In the genomic region with DNA sequence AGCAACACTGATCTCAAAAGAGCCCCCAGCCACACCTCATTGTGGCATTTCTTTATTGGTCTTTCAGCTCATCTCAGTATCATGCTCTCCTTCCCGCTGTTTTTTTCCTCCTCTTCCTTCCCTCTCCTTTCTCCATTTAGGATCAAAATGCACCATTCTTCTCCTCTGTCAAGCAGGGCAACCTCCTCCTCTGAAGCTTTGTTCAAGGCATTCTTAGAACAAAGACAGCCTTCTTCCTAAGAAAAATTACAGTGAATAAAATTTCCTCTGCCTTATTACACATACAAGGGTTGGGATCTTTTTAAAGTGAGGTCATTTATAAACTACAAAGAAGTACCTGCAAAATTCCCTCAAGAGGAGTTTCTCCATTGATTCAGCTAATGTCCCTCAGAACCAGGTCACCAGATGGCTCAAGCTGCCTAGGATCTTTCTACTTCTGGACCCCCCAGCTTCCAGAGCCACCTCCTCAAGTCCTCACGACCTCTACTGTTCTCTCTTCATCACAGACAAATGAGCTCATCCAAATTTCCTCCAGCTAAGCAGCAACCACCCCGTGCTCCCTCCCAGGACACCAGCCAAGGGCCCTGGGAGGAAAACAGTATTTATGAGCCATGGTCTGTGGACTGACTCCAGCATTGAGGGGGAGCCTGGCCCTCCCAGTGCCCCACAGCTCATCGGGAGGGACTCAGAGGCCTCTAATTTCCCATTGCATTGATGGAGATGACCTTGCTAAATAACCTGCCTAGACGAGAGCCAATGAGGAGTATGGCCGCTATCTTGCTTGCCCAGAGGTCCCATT, we compare ENCODE assay signal across 1 cellular context.
A peak's percentile ranks its signal among the peaks of the same experiment; 100 is the strongest.
TF ChIP-seq lines count a peak whose summit lies in the region.

No MANE protein-coding gene starts in this region.

TF ChIP-seq in HEK293, 187 proteins besides CTCF, POLR2A, EP300 and RAD21 (continued from another document):
- TF ChIP-seq GLIS1 (tag by site-specific recombination; IDR thresholded peaks at IDR 0.05) (peak; percentile 62), ZNF785 (tag by site-specific recombination; IDR thresholded peaks at IDR 0.05) (no peak), ZNF777 (tag by site-specific recombination; IDR thresholded peaks at IDR 0.05; ENCODE audit: borderline replicate concordance) (no peak)
